8 cellular contexts compared by ENCODE assay signal in the genomic region with DNA sequence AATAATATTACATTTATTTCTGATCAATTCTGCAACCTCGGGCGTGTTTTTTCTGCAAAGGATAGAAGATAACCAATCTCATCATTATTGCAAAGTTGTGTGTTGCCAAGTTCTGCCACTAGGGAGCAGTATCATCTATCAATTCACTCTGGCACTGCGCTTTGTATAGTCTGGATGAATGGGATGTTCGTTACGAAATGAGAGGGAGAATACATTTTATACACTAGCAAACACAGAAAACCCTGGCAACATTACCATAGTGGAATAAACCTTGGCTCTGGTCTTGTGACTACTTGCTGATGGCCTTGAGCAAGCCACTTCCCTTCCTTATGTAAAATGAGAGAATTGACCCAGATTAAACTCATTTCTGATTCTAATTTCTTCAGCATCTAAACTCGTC.
DNase-seq lines count a peak whose midpoint lies in the region; TF ChIP-seq lines count a peak whose summit lies in the region.

No MANE protein-coding gene starts in this region.

- H3K4me1 Mint-ChIP-seq in HFFc6 (ENCODE audit: low read depth), result no peaks in the 10 kb centered on the region
- no peaks in the 10 kb centered on the region for H3K4me1 Mint-ChIP-seq in MCF 10A (ENCODE audit: insufficient read depth, unreplicated experiment)

- intact Hi-C loops in MCF 10A (cut with micrococcal nuclease), result loop anchor here (1.0 to 10.0 kb wide), 2 partner anchors 870 to 1166 kb away; a partner anchor contains a TSS

- H3K36me3 Mint-ChIP-seq in HFFc6 (ENCODE audit: low read depth) (no peaks in the 10 kb centered on the region), MCF 10A (ENCODE audit: insufficient read depth, unreplicated experiment) (no peaks in the 10 kb centered on the region)

- POLR2A ChIA-PET in MCF 10A (lab: Yijun Ruan, JAX), result no interaction called here

- H3K4me3 Mint-ChIP-seq in HFFc6 (no peak overlapping the region), MCF 10A (ENCODE audit: unreplicated experiment) (no peak overlapping the region)

- no TSS peak for BruUV-seq in MCF 10A (replicated peaks; lab: Mats Ljungman, UMichigan)

- TF ChIP-seq CTCF in HFFc6 (IDR thresholded peaks at IDR 0.05) (peak; percentile 94), MCF 10A (IDR thresholded peaks at IDR 0.05; ENCODE audit: unreplicated experiment) (peak; percentile 53)

- peak; percentile 27 for DNase-seq in DMS153 treated with DMSO at 0.1 percent for 48 hours (lab: John Stamatoyannopoulos, UW; ENCODE audit: unreplicated experiment)
- DNase-seq in DMS153 (lab: John Stamatoyannopoulos, UW), result no peak
- DNase-seq in HFFc6, result peak; percentile 48
- peak; percentile 20 for DNase-seq in NCI-H1048 (lab: John Stamatoyannopoulos, UW)
- peak; percentile 22 to 58 for DNase-seq in SW 1271 (lab: John Stamatoyannopoulos, UW)
- DNase-seq in MCF 10A (ENCODE audit: unreplicated experiment), result peak; percentile 79
- DNase-seq in inferior parietal cortex (ENCODE audit: extremely low spot score), result peak; percentile 85
- peak; percentile 50 to 65 for DNase-seq in stimulated activated CD4-positive, alpha-beta T cell treated with anti-CD3 and anti-CD28 coated beads, Interleukin-2, amount 100 ng/mL, for 24 hours

- CTCF ChIA-PET in MCF 10A (lab: Yijun Ruan, JAX), result interaction anchor here (0.6 to 3.8 kb wide), 20 partner anchors 9 to 1545 kb away, joined by 3 to 29 read pairs (median 4); no protein-coding TSS in a partner anchor

- H3K9me3 Mint-ChIP-seq in HFFc6 (no peaks in the 10 kb centered on the region), MCF 10A (ENCODE audit: unreplicated experiment) (no peaks in the 10 kb centered on the region)

- H3K27ac Mint-ChIP-seq in HFFc6 (no peak overlapping the region), MCF 10A (ENCODE audit: low read depth, unreplicated experiment) (no peak overlapping the region)

- H3K27me3 Mint-ChIP-seq in HFFc6 (ENCODE audit: insufficient read depth) (peaks cover 22% of the 10 kb centered on the region), MCF 10A (ENCODE audit: insufficient read depth, unreplicated experiment) (no peaks in the 10 kb centered on the region)
